In genomic region chr2:198296665-198297308, GRCh38 we compare ENCODE assay signal across 8 cellular contexts.
DNase-seq lines count a peak whose midpoint lies in the region; ATAC-seq lines count a peak whose summit lies in the region.

No MANE protein-coding gene starts in this region.

- DNase-seq in CD4-positive, CD25-positive, alpha-beta regulatory T cell = peak; percentile 43 to 70 (median 63)
- DNase-seq in GM19240 (ENCODE audit: insufficient read length, low spot score) (peak; percentile 12), NCI-H524 treated with DMSO at 0.1 percent for 48 hours (lab: John Stamatoyannopoulos, UW) (peak; percentile 1), memory B cell (ENCODE audit: low spot score in 2 of 2) (peak; percentile 30 to 53)
- peak; percentile 49 to 63 for DNase-seq in activated CD4-positive, alpha-beta T cell treated with anti-CD3 and anti-CD28 coated beads, Interleukin-2, amount 50 U/mL, for 48 hours
- DNase-seq in effector memory CD4-positive, alpha-beta T cell = peak; percentile 9 to 31 (median 12)
- peak; percentile 67 for DNase-seq in stimulated activated CD8-positive, alpha-beta memory T cell treated with anti-CD3 and anti-CD28 coated beads, Interleukin-4, amount 100 ng/mL, for 48 hours

- no peaks in the 10 kb centered on the region for H3K36me3 ChIP-seq in CD4-positive, CD25-positive, alpha-beta regulatory T cell (ENCODE audit: control insufficient read depth, insufficient read depth, low read length)
- no peaks in the 10 kb centered on the region for H3K36me3 ChIP-seq in effector memory CD4-positive, alpha-beta T cell (ENCODE audit: control insufficient read depth, insufficient read depth, low read length)

- peak; percentile 73 to 79 for ATAC-seq in CD4-positive, CD25-positive, alpha-beta regulatory T cell (ENCODE audit: low read depth in 2 of 2)
- peak; percentile 97 for ATAC-seq in HG03342 (IDR thresholded peaks at IDR 0.05; ENCODE audit: unreplicated experiment)
- peak; percentile 78 for ATAC-seq in memory B cell (ENCODE audit: low read depth)

- no peak overlapping the region for H3K27ac ChIP-seq in CD4-positive, CD25-positive, alpha-beta regulatory T cell (ENCODE audit: insufficient read depth, low read length, poor library complexity, severe bottlenecking)
- no peak overlapping the region for H3K27ac ChIP-seq in effector memory CD4-positive, alpha-beta T cell (ENCODE audit: insufficient read depth, low read length, poor library complexity, severe bottlenecking)

- H3K9me3 ChIP-seq in CD4-positive, CD25-positive, alpha-beta regulatory T cell (ENCODE audit: control insufficient read depth in 2 of 2, low read length in 2 of 2) = no peaks in the 10 kb centered on the region
- no peaks in the 10 kb centered on the region for H3K9me3 ChIP-seq in effector memory CD4-positive, alpha-beta T cell (ENCODE audit: control insufficient read depth, low read length)

- H3K4me3 Mint-ChIP-seq in CD4-positive, CD25-positive, alpha-beta regulatory T cell = no peak overlapping the region
- H3K4me3 Mint-ChIP-seq in memory B cell = no peak overlapping the region

- H3K36me3 Mint-ChIP-seq in CD4-positive, CD25-positive, alpha-beta regulatory T cell = no peaks in the 10 kb centered on the region
- H3K36me3 Mint-ChIP-seq in memory B cell = no peaks in the 10 kb centered on the region

- no peaks in the 10 kb centered on the region for H3K4me1 ChIP-seq in CD4-positive, CD25-positive, alpha-beta regulatory T cell (ENCODE audit: control insufficient read depth, insufficient read depth, low read length, poor library complexity, severe bottlenecking)
- H3K4me1 ChIP-seq in effector memory CD4-positive, alpha-beta T cell (ENCODE audit: control insufficient read depth, insufficient read depth, low read length, poor library complexity, severe bottlenecking) = no peaks in the 10 kb centered on the region

- H3K4me3 ChIP-seq in CD4-positive, CD25-positive, alpha-beta regulatory T cell (ENCODE audit: low read depth, low read length) = no peak overlapping the region
- H3K4me3 ChIP-seq in effector memory CD4-positive, alpha-beta T cell (ENCODE audit: insufficient read depth, low read depth, low read length, poor library complexity, severe bottlenecking) = no peak overlapping the region

- peaks cover 5% of the 10 kb centered on the region for H3K27me3 ChIP-seq in CD4-positive, CD25-positive, alpha-beta regulatory T cell (ENCODE audit: control insufficient read depth, insufficient read depth, low read length)
- H3K27me3 ChIP-seq in effector memory CD4-positive, alpha-beta T cell (replicated peaks; ENCODE audit: control insufficient read depth, insufficient read depth, low read length, poor library complexity, severe bottlenecking) = peaks cover 4% of the 10 kb centered on the region

- H3K4me1 Mint-ChIP-seq in CD4-positive, CD25-positive, alpha-beta regulatory T cell = peaks cover 0 to 6% (median 5%) of the 10 kb centered on the region in 4 donors
- H3K4me1 Mint-ChIP-seq in memory B cell = no peaks in the 10 kb centered on the region

- H3K9me3 Mint-ChIP-seq in CD4-positive, CD25-positive, alpha-beta regulatory T cell = peaks cover 0 to 1% (median 0%) of the 10 kb centered on the region in 7 donors
- H3K9me3 Mint-ChIP-seq in memory B cell = no peaks in the 10 kb centered on the region

- H3K27me3 Mint-ChIP-seq in CD4-positive, CD25-positive, alpha-beta regulatory T cell = peaks cover 33% of the 10 kb centered on the region
- H3K27me3 Mint-ChIP-seq in memory B cell = peaks cover 9% of the 10 kb centered on the region

- H3K27ac Mint-ChIP-seq in CD4-positive, CD25-positive, alpha-beta regulatory T cell = no peak overlapping the region
- no peak overlapping the region for H3K27ac Mint-ChIP-seq in memory B cell

Comparison
In these comparisons a context has a peak if more than half of its experiments do, and no peak if none do; other contexts are left out.
1. DNase-seq: peak in every context shown above with its lines; median percentile 67 in stimulated activated CD8-positive, alpha-beta memory T cell treated with anti-CD3 and anti-CD28 coated beads, Interleukin-4, amount 100 ng/mL, for 48 hours; 63 in CD4-positive, CD25-positive, alpha-beta regulatory T cell; 56 in activated CD4-positive, alpha-beta T cell treated with anti-CD3 and anti-CD28 coated beads, Interleukin-2, amount 50 U/mL, for 48 hours; 42 in memory B cell; 12 in GM19240; 12 in effector memory CD4-positive, alpha-beta T cell; 1 in NCI-H524 treated with DMSO at 0.1 percent for 48 hours.